9 cellular contexts compared by ENCODE assay signal in the genomic region with DNA sequence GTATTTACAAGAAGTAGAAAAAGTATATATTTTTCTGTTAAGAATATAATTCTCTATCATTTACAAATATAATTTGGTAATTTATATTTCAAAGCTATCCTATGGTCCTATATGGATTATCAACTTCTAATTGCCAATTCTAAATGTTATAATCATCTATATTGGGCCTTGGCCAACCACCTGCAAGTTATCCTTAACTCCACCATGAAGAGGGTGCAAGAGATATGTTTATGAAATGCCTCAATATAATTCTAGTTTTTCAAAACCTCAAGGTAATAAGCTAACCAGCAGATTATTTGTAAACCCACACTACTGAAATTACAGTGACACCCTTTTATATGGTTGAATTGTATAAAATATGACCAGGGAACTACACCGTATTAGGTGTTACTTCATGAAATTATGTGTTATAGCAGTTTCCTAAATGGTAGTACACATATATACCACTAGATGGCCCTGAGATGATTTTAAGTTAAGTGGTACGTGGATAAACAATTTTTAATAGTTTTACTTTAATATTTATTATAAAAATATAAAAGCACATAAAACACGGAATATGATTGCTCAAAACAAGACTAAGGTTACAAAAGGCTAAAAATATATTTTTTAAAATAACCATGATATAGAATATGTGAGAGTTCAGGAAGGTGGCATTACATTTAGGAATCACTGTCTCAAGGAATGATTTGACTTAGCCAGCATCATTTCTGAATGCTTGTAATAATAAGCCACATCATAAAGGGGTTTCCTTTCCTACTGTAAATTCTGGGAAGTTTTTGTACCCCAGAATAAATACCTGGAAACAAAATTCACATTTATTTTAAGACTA. TPM values are rescaled to one million over a fixed set of nuclear protein-coding genes. Genes with fewer than 3 reads are reported as not detected.
DNase-seq lines count a peak whose midpoint lies in the region; ATAC-seq and TF ChIP-seq lines count a peak whose summit lies in the region.
"Had no signal": no experiment of that assay in that cellular context is flagged by ENCODE, and none has a peak within 500 bp of the region (broad histone marks: within the 10 kb centered on the region; RNA-seq: fewer than 3 reads in every experiment).

No MANE protein-coding gene starts in this region.

- H2AFZ ChIP-seq in Loucy (ENCODE audit: low read length), result no peak overlapping the region

- no peaks in the 10 kb centered on the region for H3K79me2 ChIP-seq in Loucy (ENCODE audit: insufficient read depth, low read length)

- no peak overlapping the region for H3K4me2 ChIP-seq in Loucy (ENCODE audit: low read depth, low read length, poor library complexity, severe bottlenecking)
- H3K4me2 ChIP-seq: BLaER1 had no signal

- H3K4me3 ChIP-seq in Loucy (ENCODE audit: low read length, poor library complexity, severe bottlenecking), result no peak overlapping the region
- no peak overlapping the region for H3K4me3 ChIP-seq in kidney epithelial cell (ENCODE audit: low read depth, low read length)
- H3K4me3 ChIP-seq: BLaER1 had no signal

- H3F3A ChIP-seq in Loucy (ENCODE audit: low read depth), result no peaks in the 10 kb centered on the region

- no peaks in the 10 kb centered on the region for H3K9me3 ChIP-seq in Loucy (ENCODE audit: insufficient read depth, low read depth, low read length)
- H3K9me3 ChIP-seq: BLaER1 had no signal

- TF ChIP-seq CTCF in Loucy (conservative IDR thresholded peaks at IDR 0.05; ENCODE audit: low read length) (peak; percentile 64), kidney epithelial cell (IDR thresholded peaks at IDR 0.05; ENCODE audit: insufficient read depth, low read length, poor library complexity, severe bottlenecking) (peak; percentile 63)

- no peaks in the 10 kb centered on the region for H4K20me1 ChIP-seq in Loucy (ENCODE audit: insufficient read depth, low read length, poor library complexity, severe bottlenecking)
- H4K20me1 ChIP-seq: BLaER1 had no signal

- no peaks in the 10 kb centered on the region for H3K9me2 ChIP-seq in Loucy (replicated peaks; ENCODE audit: low read depth, low read length)

- H3K9ac ChIP-seq in Loucy (ENCODE audit: low read depth, low read length, poor library complexity, severe bottlenecking), result no peak overlapping the region
- H3K9ac ChIP-seq: BLaER1 had no signal

- H3K4me1 ChIP-seq in Loucy (ENCODE audit: insufficient read depth, low read length, poor library complexity, severe bottlenecking), result no peaks in the 10 kb centered on the region

- H3K27me3 ChIP-seq in Loucy (ENCODE audit: insufficient read depth, low read length, poor library complexity, severe bottlenecking) (no peaks in the 10 kb centered on the region), kidney epithelial cell (ENCODE audit: control insufficient read depth, insufficient read depth, low read length) (no peaks in the 10 kb centered on the region)
- H3K27me3 ChIP-seq: BLaER1 had no signal

- no peaks in the 10 kb centered on the region for H3K36me3 ChIP-seq in Loucy (ENCODE audit: insufficient read depth, low read length)
- no peaks in the 10 kb centered on the region for H3K36me3 ChIP-seq in kidney epithelial cell (ENCODE audit: control insufficient read depth, insufficient read depth, low read length)

- DNase-seq in DMS53 (lab: John Stamatoyannopoulos, UW) (peak; percentile 37), DMS53 treated with DMSO at 0.1 percent for 48 hours (lab: John Stamatoyannopoulos, UW; ENCODE audit: unreplicated experiment) (no peak), astrocyte of the hippocampus (ENCODE audit: low read depth, low spot score) (peak; percentile 41), kidney epithelial cell (ENCODE audit: low read depth) (no peak), midbrain (lab: John Stamatoyannopoulos, UW) (no peak), cerebellar nuclear complex (lab: John Stamatoyannopoulos, UW) (no peak)

- ATAC-seq in GM21717 (IDR thresholded peaks at IDR 0.05; ENCODE audit: unreplicated experiment), result peak; percentile 85

RNA-seq across cellular contexts. Expression of a gene that starts 9.8 kb away (rescaled TPM):
- total RNA-seq in kidney epithelial cell, result 29.2 and 32.3 TPM in 2 replicates

RNA-seq across cellular contexts. Expression of a gene that starts 40.9 kb away (rescaled TPM):
- 3.3 and 5.0 TPM in 2 replicates for total RNA-seq in kidney epithelial cell

Comparison
In these comparisons a context has a peak if more than half of its experiments do, and no peak if none do; other contexts are left out.
1. DNase-seq: peak in DMS53 (single experiment) and astrocyte of the hippocampus (single experiment); none in DMS53 treated with DMSO at 0.1 percent for 48 hours (single experiment), kidney epithelial cell (single experiment), midbrain (single experiment) and cerebellar nuclear complex (0 of 2).